Comparison of ENCODE assay signal across 26 cellular contexts in the genomic region with DNA sequence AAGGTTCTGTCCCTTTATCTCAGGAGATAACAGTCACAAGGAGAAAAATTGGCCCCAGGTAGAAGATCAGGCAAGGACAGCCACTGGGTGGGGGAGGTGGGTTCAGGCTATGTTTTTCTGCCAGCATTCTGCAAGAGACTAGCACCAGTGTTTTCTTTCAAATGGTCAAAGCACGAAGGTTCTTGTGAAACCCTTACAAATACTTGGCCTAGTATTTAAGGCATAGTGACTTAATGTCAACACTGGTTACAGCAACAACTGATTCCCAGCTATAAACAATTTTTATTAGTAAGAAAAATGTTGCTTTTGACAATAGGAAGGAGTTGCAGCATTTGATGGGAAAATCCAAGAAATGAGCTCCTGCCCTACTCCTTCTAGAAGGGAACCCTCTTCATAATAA.
DNase-seq lines count a peak whose midpoint lies in the region; ATAC-seq, FAIRE-seq and TF ChIP-seq lines count a peak whose summit lies in the region.
"Had no signal": no experiment of that assay in that cellular context is flagged by ENCODE, and none has a peak within 500 bp of the region (broad histone marks: within the 10 kb centered on the region; RNA-seq: fewer than 3 reads in every experiment).

No MANE protein-coding gene starts in this region.

- H3K36me3 ChIP-seq in GM23248 (ENCODE audit: low read depth) = no peaks in the 10 kb centered on the region
- H3K36me3 ChIP-seq in mesenchymal stem cell (ENCODE audit: control insufficient read depth in 1 of 2, insufficient read depth in 2 of 2, low read depth in 1 of 2, low read length in 2 of 2) = peaks cover 0 to 9% of the 10 kb centered on the region in 2 experiments
- no peaks in the 10 kb centered on the region for H3K36me3 ChIP-seq in pancreas
- no peaks in the 10 kb centered on the region for H3K36me3 ChIP-seq in aorta (ENCODE audit: control insufficient read depth in 1 of 2, insufficient read depth in 2 of 2, low read length in 1 of 2)
- H3K36me3 ChIP-seq: BE2C, esophagus muscularis mucosa had no signal

- no peak overlapping the region for H3K4me2 ChIP-seq in GM23248 (ENCODE audit: unreplicated experiment)
- no peak overlapping the region for H3K4me2 ChIP-seq in mesenchymal stem cell (ENCODE audit: low read length, poor library complexity, severe bottlenecking)

- no peak overlapping the region for H3K14ac ChIP-seq in mesenchymal stem cell (ENCODE audit: low read length in 2 of 2)

- no peak overlapping the region for H2BK12ac ChIP-seq in mesenchymal stem cell (ENCODE audit: low read length in 2 of 2)

- no peak overlapping the region for H2BK5ac ChIP-seq in mesenchymal stem cell (ENCODE audit: low read depth, low read length, poor library complexity, severe bottlenecking)

- in situ Hi-C loops in GM23248 (cut with MboI) = no loop called here

- 15 to 17% methylated on average over 1 of the region's 1 CpG for WGBS in GM23248 (ENCODE audit: low coverage in 1 of 2, low lambda C conversion rate in 2 of 2, missing lambda C conversion rate in 2 of 2), 2 experiments
- WGBS in mesenchymal stem cell = no CpG with 5 or more reads among the region's 1 CpG
- 67 to 71% methylated on average over 1 of the region's 1 CpG for WGBS in pancreas, 2 donors
- WGBS in aorta, 2 donors = 50 to 51% methylated on average over 1 of the region's 1 CpG

- H3K9me2 ChIP-seq in GM23248 (ENCODE audit: insufficient read depth) = no peaks in the 10 kb centered on the region

- no peak overlapping the region for H3K23ac ChIP-seq in mesenchymal stem cell (ENCODE audit: low read length in 2 of 2)

- no peaks in the 10 kb centered on the region for H3K27me3 ChIP-seq in GM23248 (replicated peaks; ENCODE audit: insufficient read depth)
- H3K27me3 ChIP-seq in mesenchymal stem cell (ENCODE audit: control insufficient read depth in 1 of 2, insufficient read depth in 1 of 2, low read length in 2 of 2) = no peaks in the 10 kb centered on the region
- no peaks in the 10 kb centered on the region for H3K27me3 ChIP-seq in pancreas
- H3K27me3 ChIP-seq in aorta (ENCODE audit: control insufficient read depth in 1 of 2, insufficient read depth in 2 of 2, low read length in 1 of 2) = no peaks in the 10 kb centered on the region
- H3K27me3 ChIP-seq: BE2C, esophagus muscularis mucosa had no signal

- H3K18ac ChIP-seq in mesenchymal stem cell (ENCODE audit: low read depth in 1 of 2, low read length in 2 of 2) = no peak overlapping the region

- no peaks in the 10 kb centered on the region for H4K20me1 ChIP-seq in GM23248 (ENCODE audit: insufficient read depth)

- no peak overlapping the region for H3K4ac ChIP-seq in mesenchymal stem cell (ENCODE audit: low read depth in 1 of 2, low read length in 2 of 2)

- H2AFZ ChIP-seq in GM23248 (no peak overlapping the region), mesenchymal stem cell (ENCODE audit: low read depth, low read length) (no peak overlapping the region)

- intact Hi-C loops in pancreas (cut with DNase I) (no loop called here), aorta (cut with DNase I) (loop anchor here in 1 of 2 donors (10.0 kb wide), 1 partner anchor 247 kb away; no protein-coding TSS in a partner anchor)

- H2AK5ac ChIP-seq in mesenchymal stem cell (ENCODE audit: low read length, severe bottlenecking) = no peak overlapping the region

- peaks cover 5% of the 10 kb centered on the region; the same call in 1 of the 2 replicates for H3F3A ChIP-seq in GM23248 (ENCODE audit: insufficient read depth)

- no peak for FAIRE-seq in pancreas (lab: Jason Lieb, UNC)
- FAIRE-seq: RCC 7860 had no signal

- DNase-seq in AG08396 (ENCODE audit: low spot score) (peak; percentile 14), GM23248 (peak; percentile 63), fibroblast of mammary gland (ENCODE audit: low read depth) (peak; percentile 26), mesenchymal stem cell (peak; percentile 51), pancreas (no peak), aorta (no peak), NCI-H187 treated with DMSO at 0.1 percent for 48 hours (lab: John Stamatoyannopoulos, UW) (no peak), glomerular visceral epithelial cell (ENCODE audit: extremely low spot score) (no peak)
- DNase-seq: activated CD4-positive, alpha-beta T cell treated with anti-CD3 and anti-CD28 coated beads, Interleukin-2, amount 50 U/mL, for 48 hours; activated CD4-positive, CD25-positive, alpha-beta regulatory T cell treated with anti-CD3 and anti-CD28 coated beads, Interleukin-2, amount 50 U/mL, for 72 hours; activated gamma-delta T cell treated with Interleukin-2 at 50 U/mL for 16 hours; activated T-cell treated with anti-CD3 and anti-CD28 coated beads, Interleukin-2, amount 50 U/mL, for 48 hours; BE2C; CD8-positive, alpha-beta memory T cell; cerebellar nuclear complex; HCEC 1CT; islet precursor cell; NCI-H1436 treated with DMSO at 0.1 percent for 48 hours; NCI-H2107; NCI-H774; SHP77 treated with DMSO at 0.1 percent for 48 hours; stimulated activated CD4-positive, alpha-beta T cell treated with anti-CD3 and anti-CD28 coated beads, Interleukin-15, amount 100 ng/mL, for 24 hours; trophoblast cell had no signal

- no peak overlapping the region for H2BK120ac ChIP-seq in mesenchymal stem cell (ENCODE audit: low read depth, low read length)

- H3K9ac ChIP-seq in GM23248 (no peak overlapping the region), mesenchymal stem cell (ENCODE audit: low read length) (no peak overlapping the region)

- H3K79me1 ChIP-seq in mesenchymal stem cell (replicated peaks; ENCODE audit: low read length, poor library complexity, severe bottlenecking) = no peaks in the 10 kb centered on the region

- peaks cover 3% of the 10 kb centered on the region; the same call in 1 of the 2 replicates for H3K4me1 ChIP-seq in GM23248 (ENCODE audit: insufficient read depth)
- no peaks in the 10 kb centered on the region for H3K4me1 ChIP-seq in mesenchymal stem cell (ENCODE audit: control insufficient read depth, insufficient read depth, low read depth, low read length)
- no peaks in the 10 kb centered on the region for H3K4me1 ChIP-seq in pancreas
- H3K4me1 ChIP-seq in aorta (ENCODE audit: control insufficient read depth in 1 of 2, insufficient read depth in 2 of 2, low read length in 2 of 2) = no peaks in the 10 kb centered on the region

- H3K4me3 ChIP-seq in GM23248 (no peak overlapping the region), fibroblast of mammary gland (ENCODE audit: control insufficient read depth, low read depth, low read length) (no peak overlapping the region), mesenchymal stem cell (ENCODE audit: insufficient read depth in 1 of 2, low read depth in 1 of 2, low read length in 2 of 2) (no peak overlapping the region), pancreas (no peak overlapping the region), aorta (ENCODE audit: low read length in 2 of 2) (no peak overlapping the region)
- H3K4me3 ChIP-seq: esophagus muscularis mucosa had no signal

- TF ChIP-seq CTCF in fibroblast of mammary gland (conservative IDR thresholded peaks at IDR 0.05; ENCODE audit: control insufficient read depth, insufficient read depth, low read depth, low read length) (no peak), pancreas (IDR thresholded peaks at IDR 0.05) (no peak)

- no peak overlapping the region for H4K8ac ChIP-seq in mesenchymal stem cell (ENCODE audit: low read length)

- no peak overlapping the region for H3K27ac ChIP-seq in GM23248
- H3K27ac ChIP-seq in mesenchymal stem cell (ENCODE audit: low read length, poor library complexity, severe bottlenecking) = no peak overlapping the region
- no peak overlapping the region for H3K27ac ChIP-seq in pancreas
- H3K27ac ChIP-seq in aorta (ENCODE audit: low read depth in 1 of 2, low read length in 2 of 2) = no peak overlapping the region

- no peaks in the 10 kb centered on the region for H3K79me2 ChIP-seq in GM23248 (ENCODE audit: insufficient read depth)

- H4K91ac ChIP-seq in mesenchymal stem cell (ENCODE audit: low read length) = no peak overlapping the region

- H2BK15ac ChIP-seq in mesenchymal stem cell (ENCODE audit: low read depth, poor library complexity, severe bottlenecking) = no peak overlapping the region

- H3K9me3 ChIP-seq in GM23248 (ENCODE audit: low read depth) (no peaks in the 10 kb centered on the region), mesenchymal stem cell (ENCODE audit: control insufficient read depth, low read length) (no peaks in the 10 kb centered on the region), pancreas (no peaks in the 10 kb centered on the region), aorta (ENCODE audit: control insufficient read depth, low read length) (no peaks in the 10 kb centered on the region)
- H3K9me3 ChIP-seq: BE2C, esophagus muscularis mucosa had no signal

- ATAC-seq in pancreas = no peak
- no peak for ATAC-seq in aorta (ENCODE audit: low FRiP score)
- ATAC-seq: natural killer cell treated with Interleukin-12 subunit alpha and Interleukin-12 subunit beta and Interleukin-15 and Interleukin-18, amount 100 ng/mL, for 72 hours had no signal

Comparison
In these comparisons a context has a peak if more than half of its experiments do, and no peak if none do; other contexts are left out.
1. DNase-seq: peak in AG08396 (single experiment), GM23248 (single experiment), fibroblast of mammary gland (single experiment) and mesenchymal stem cell (single experiment); none in pancreas (0 of 6), aorta (0 of 2), NCI-H187 treated with DMSO at 0.1 percent for 48 hours (single experiment) and glomerular visceral epithelial cell (single experiment).